Comparison of ENCODE assay signal across 1 cellular context in the genomic region with DNA sequence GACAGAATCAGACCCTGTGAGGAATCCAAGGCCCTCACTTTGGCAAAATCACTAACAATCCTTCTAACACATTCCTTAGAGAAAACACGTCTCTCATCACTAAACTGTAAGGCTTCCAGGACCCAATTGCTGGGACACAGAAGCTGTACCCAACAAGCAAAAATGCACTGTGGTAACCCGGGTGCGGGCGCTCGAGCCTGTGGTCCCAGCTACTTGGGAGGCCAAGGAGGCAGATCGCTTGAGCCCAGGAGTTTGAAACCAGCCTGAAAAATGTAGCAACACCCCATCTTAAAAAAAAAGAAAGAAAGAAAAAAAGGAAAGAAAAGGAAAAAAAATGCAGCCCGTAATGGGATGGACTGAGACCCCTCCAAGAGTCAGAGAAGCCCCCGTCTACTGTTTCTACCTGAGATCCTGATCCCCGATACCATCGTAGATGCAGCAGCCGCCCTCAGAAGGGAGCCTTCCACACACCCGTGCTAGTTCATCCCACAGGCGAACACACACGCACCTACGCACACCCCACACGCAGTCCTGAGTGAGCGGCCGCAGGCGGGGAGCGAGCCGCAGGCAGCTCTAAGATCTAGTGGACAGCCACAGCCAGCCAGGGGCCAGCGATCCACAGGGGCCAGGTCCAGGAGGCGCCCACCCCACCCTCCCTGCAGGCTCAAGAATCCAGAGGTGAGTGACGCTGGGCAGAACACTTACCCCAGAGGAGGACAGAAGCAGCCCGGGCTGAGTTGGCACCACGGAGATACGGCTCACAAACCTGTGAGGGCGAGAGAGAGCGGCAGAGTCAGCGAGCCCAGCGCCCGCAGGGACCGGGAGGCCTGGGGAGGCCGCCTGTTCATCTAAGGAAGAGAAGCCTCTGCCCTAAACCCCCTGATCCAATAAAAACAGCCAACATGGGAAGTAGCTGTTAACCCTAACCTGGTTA.
TF ChIP-seq lines count a peak whose summit lies in the region.

No MANE protein-coding gene starts in this region.

TF ChIP-seq in GM23338, 12 proteins besides CTCF, POLR2A, EP300 and RAD21 (continued from another document):
- TF ChIP-seq, protein P1, sequence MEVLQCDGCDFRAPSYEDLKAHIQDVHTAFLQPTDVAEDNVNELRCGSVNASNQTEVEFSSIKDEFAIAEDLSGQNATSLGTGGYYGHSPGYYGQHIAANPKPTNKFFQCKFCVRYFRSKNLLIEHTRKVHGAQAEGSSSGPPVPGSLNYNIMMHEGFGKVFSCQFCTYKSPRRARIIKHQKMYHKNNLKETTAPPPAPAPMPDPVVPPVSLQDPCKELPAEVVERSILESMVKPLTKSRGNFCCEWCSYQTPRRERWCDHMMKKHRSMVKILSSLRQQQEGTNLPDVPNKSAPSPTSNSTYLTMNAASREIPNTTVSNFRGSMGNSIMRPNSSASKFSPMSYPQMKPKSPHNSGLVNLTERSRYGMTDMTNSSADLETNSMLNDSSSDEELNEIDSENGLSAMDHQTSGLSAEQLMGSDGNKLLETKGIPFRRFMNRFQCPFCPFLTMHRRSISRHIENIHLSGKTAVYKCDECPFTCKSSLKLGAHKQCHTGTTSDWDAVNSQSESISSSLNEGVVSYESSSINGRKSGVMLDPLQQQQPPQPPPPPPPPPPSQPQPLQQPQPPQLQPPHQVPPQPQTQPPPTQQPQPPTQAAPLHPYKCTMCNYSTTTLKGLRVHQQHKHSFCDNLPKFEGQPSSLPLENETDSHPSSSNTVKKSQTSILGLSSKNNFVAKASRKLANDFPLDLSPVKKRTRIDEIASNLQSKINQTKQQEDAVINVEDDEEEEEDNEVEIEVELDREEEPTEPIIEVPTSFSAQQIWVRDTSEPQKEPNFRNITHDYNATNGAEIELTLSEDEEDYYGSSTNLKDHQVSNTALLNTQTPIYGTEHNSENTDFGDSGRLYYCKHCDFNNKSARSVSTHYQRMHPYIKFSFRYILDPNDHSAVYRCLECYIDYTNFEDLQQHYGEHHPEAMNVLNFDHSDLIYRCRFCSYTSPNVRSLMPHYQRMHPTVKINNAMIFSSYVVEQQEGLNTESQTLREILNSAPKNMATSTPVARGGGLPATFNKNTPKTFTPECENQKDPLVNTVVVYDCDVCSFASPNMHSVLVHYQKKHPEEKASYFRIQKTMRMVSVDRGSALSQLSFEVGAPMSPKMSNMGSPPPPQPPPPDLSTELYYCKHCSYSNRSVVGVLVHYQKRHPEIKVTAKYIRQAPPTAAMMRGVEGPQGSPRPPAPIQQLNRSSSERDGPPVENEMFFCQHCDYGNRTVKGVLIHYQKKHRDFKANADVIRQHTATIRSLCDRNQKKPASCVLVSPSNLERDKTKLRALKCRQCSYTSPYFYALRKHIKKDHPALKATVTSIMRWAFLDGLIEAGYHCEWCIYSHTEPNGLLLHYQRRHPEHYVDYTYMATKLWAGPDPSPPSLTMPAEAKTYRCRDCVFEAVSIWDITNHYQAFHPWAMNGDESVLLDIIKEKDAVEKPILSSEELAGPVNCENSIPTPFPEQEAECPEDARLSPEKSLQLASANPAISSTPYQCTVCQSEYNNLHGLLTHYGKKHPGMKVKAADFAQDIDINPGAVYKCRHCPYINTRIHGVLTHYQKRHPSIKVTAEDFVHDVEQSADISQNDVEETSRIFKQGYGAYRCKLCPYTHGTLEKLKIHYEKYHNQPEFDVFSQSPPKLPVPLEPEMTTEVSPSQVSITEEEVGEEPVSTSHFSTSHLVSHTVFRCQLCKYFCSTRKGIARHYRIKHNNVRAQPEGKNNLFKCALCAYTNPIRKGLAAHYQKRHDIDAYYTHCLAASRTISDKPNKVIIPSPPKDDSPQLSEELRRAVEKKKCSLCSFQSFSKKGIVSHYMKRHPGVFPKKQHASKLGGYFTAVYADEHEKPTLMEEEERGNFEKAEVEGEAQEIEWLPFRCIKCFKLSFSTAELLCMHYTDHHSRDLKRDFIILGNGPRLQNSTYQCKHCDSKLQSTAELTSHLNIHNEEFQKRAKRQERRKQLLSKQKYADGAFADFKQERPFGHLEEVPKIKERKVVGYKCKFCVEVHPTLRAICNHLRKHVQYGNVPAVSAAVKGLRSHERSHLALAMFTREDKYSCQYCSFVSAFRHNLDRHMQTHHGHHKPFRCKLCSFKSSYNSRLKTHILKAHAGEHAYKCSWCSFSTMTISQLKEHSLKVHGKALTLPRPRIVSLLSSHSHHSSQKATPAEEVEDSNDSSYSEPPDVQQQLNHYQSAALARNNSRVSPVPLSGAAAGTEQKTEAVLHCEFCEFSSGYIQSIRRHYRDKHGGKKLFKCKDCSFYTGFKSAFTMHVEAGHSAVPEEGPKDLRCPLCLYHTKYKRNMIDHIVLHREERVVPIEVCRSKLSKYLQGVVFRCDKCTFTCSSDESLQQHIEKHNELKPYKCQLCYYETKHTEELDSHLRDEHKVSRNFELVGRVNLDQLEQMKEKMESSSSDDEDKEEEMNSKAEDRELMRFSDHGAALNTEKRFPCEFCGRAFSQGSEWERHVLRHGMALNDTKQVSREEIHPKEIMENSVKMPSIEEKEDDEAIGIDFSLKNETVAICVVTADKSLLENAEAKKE (CRISPR knock-in tag; IDR thresholded peaks at IDR 0.05) = no peak
